ENCODE assay signal across 1 cellular context in genomic region chr17:43211480-43212402, GRCh38.
TF ChIP-seq lines count a peak whose summit lies in the region.

Gene TMEM106A, plus strand, starts transcription at chr17:43211875. Its CDS starts 1,167 bp downstream, at chr17:43213042.

TF ChIP-seq in HepG2, 621 proteins besides CTCF, POLR2A, EP300 and RAD21 (continued from another document and continues in another):
- TF ChIP-seq, protein P1, sequence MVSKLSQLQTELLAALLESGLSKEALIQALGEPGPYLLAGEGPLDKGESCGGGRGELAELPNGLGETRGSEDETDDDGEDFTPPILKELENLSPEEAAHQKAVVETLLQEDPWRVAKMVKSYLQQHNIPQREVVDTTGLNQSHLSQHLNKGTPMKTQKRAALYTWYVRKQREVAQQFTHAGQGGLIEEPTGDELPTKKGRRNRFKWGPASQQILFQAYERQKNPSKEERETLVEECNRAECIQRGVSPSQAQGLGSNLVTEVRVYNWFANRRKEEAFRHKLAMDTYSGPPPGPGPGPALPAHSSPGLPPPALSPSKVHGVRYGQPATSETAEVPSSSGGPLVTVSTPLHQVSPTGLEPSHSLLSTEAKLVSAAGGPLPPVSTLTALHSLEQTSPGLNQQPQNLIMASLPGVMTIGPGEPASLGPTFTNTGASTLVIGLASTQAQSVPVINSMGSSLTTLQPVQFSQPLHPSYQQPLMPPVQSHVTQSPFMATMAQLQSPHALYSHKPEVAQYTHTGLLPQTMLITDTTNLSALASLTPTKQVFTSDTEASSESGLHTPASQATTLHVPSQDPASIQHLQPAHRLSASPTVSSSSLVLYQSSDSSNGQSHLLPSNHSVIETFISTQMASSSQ (IDR thresholded peaks at IDR 0.05; ENCODE audit: low read depth): no peak
- TF ChIP-seq, protein P1 (CRISPR knock-in tag; IDR thresholded peaks at IDR 0.05; ENCODE audit: borderline replicate concordance): no peak
- TF ChIP-seq ZBTB26 (CRISPR knock-in tag; IDR thresholded peaks at IDR 0.05; ENCODE audit: borderline replicate concordance) (peak; percentile 54), SMAD3 (CRISPR knock-in tag; IDR thresholded peaks at IDR 0.05) (no peak), ZNF430 (CRISPR knock-in tag; IDR thresholded peaks at IDR 0.05) (peak; percentile 70), PLRG1 (conservative IDR thresholded peaks at IDR 0.05) (no peak), NR2F2 (IDR thresholded peaks at IDR 0.05; ENCODE audit: borderline replicate concordance, low read depth) (no peak; the same call in 1 of the 2 replicates), ZNF24 (IDR thresholded peaks at IDR 0.05) (no peak), ZNF333 (CRISPR knock-in tag; IDR thresholded peaks at IDR 0.05; ENCODE audit: borderline replicate concordance) (no peak), ZNF207 (IDR thresholded peaks at IDR 0.05; ENCODE audit: borderline replicate concordance) (no peak), RBAK (CRISPR knock-in tag; IDR thresholded peaks at IDR 0.05) (no peak), CENPBD1 (CRISPR knock-in tag; IDR thresholded peaks at IDR 0.05; ENCODE audit: borderline replicate concordance, low read depth) (no peak), ZNF264 (CRISPR knock-in tag; IDR thresholded peaks at IDR 0.05) (peak; percentile 56), ZNF775 (CRISPR knock-in tag; IDR thresholded peaks at IDR 0.05; ENCODE audit: borderline replicate concordance) (no peak), AHR (CRISPR knock-in tag; IDR thresholded peaks at IDR 0.05) (no peak), ATRX (CRISPR knock-in tag; IDR thresholded peaks at IDR 0.05; ENCODE audit: borderline replicate concordance) (no peak), DNMT1 (CRISPR knock-in tag; IDR thresholded peaks at IDR 0.05) (no peak), TSC22D2 (CRISPR knock-in tag; IDR thresholded peaks at IDR 0.05; ENCODE audit: borderline replicate concordance) (0 out of 2 replicates have a peak, but pooled peaks have one; percentile 9), PHF8 (CRISPR knock-in tag; IDR thresholded peaks at IDR 0.05) (peak; percentile 69), KLF15 (CRISPR knock-in tag; IDR thresholded peaks at IDR 0.05; ENCODE audit: borderline replicate concordance) (no peak; the same call in 1 of the 2 replicates), ZBTB38 (CRISPR knock-in tag; IDR thresholded peaks at IDR 0.05) (no peak), HNRNPLL (IDR thresholded peaks at IDR 0.05; ENCODE audit: low read depth, low read length, poor library complexity, severe bottlenecking) (peak; percentile 76), TOE1 (CRISPR knock-in tag; IDR thresholded peaks at IDR 0.05) (no peak), ZNF343 (CRISPR knock-in tag; IDR thresholded peaks at IDR 0.05) (no peak), REPIN1 (CRISPR knock-in tag; IDR thresholded peaks at IDR 0.05; ENCODE audit: borderline replicate concordance, low read depth) (no peak), XRCC5 (optimal IDR thresholded peaks at IDR 0.05; ENCODE audit: low read length) (peak; percentile 68), SSRP1 (CRISPR knock-in tag; IDR thresholded peaks at IDR 0.05) (no peak), ZFP90 (CRISPR knock-in tag; IDR thresholded peaks at IDR 0.05; ENCODE audit: borderline replicate concordance) (peak; percentile 37; the same call in 1 of the 2 replicates), CHD2 (IDR thresholded peaks at IDR 0.05; ENCODE audit: low read depth, low read length) (no peak), ZNF124 (CRISPR knock-in tag; IDR thresholded peaks at IDR 0.05) (no peak), ZUFSP (CRISPR knock-in tag; IDR thresholded peaks at IDR 0.05; ENCODE audit: borderline replicate concordance) (no peak), ZSCAN25 (CRISPR knock-in tag; IDR thresholded peaks at IDR 0.05) (peak; percentile 44), ZNF770 (CRISPR knock-in tag; IDR thresholded peaks at IDR 0.05) (no peak), ZMYM3 (CRISPR knock-in tag; IDR thresholded peaks at IDR 0.05) (no peak)
- TF ChIP-seq, protein P2, sequence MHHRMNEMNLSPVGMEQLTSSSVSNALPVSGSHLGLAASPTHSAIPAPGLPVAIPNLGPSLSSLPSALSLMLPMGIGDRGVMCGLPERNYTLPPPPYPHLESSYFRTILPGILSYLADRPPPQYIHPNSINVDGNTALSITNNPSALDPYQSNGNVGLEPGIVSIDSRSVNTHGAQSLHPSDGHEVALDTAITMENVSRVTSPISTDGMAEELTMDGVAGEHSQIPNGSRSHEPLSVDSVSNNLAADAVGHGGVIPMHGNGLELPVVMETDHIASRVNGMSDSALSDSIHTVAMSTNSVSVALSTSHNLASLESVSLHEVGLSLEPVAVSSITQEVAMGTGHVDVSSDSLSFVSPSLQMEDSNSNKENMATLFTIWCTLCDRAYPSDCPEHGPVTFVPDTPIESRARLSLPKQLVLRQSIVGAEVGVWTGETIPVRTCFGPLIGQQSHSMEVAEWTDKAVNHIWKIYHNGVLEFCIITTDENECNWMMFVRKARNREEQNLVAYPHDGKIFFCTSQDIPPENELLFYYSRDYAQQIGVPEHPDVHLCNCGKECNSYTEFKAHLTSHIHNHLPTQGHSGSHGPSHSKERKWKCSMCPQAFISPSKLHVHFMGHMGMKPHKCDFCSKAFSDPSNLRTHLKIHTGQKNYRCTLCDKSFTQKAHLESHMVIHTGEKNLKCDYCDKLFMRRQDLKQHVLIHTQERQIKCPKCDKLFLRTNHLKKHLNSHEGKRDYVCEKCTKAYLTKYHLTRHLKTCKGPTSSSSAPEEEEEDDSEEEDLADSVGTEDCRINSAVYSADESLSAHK (CRISPR knock-in tag; IDR thresholded peaks at IDR 0.05; ENCODE audit: borderline replicate concordance): no peak
- TF ChIP-seq, protein P3, sequence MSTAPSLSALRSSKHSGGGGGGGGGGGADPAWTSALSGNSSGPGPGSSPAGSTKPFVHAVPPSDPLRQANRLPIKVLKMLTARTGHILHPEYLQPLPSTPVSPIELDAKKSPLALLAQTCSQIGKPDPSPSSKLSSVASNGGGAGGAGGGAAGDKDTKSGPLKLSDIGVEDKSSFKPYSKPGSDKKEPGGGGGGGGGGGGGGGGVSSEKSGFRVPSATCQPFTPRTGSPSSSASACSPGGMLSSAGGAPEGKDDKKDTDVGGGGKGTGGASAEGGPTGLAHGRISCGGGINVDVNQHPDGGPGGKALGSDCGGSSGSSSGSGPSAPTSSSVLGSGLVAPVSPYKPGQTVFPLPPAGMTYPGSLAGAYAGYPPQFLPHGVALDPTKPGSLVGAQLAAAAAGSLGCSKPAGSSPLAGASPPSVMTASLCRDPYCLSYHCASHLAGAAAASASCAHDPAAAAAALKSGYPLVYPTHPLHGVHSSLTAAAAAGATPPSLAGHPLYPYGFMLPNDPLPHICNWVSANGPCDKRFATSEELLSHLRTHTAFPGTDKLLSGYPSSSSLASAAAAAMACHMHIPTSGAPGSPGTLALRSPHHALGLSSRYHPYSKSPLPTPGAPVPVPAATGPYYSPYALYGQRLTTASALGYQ (CRISPR knock-in tag; IDR thresholded peaks at IDR 0.05): no peak
- TF ChIP-seq, protein P4, sequence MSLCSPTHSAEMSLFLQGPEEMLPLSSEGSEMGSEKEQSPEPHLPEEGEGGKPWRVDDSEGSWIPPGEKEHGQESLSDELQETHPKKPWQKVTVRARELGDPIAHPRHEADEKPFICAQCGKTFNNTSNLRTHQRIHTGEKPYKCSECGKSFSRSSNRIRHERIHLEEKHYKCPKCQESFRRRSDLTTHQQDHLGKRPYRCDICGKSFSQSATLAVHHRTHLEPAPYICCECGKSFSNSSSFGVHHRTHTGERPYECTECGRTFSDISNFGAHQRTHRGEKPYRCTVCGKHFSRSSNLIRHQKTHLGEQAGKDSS (CRISPR knock-in tag; IDR thresholded peaks at IDR 0.05; ENCODE audit: borderline replicate concordance, low read depth): no peak; the same call in 1 of the 2 replicates
- TF ChIP-seq, protein P5, sequence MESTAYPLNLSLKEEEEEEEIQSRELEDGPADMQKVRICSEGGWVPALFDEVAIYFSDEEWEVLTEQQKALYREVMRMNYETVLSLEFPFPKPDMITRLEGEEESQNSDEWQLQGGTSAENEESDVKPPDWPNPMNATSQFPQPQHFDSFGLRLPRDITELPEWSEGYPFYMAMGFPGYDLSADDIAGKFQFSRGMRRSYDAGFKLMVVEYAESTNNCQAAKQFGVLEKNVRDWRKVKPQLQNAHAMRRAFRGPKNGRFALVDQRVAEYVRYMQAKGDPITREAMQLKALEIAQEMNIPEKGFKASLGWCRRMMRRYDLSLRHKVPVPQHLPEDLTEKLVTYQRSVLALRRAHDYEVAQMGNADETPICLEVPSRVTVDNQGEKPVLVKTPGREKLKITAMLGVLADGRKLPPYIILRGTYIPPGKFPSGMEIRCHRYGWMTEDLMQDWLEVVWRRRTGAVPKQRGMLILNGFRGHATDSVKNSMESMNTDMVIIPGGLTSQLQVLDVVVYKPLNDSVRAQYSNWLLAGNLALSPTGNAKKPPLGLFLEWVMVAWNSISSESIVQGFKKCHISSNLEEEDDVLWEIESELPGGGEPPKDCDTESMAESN (CRISPR knock-in tag; conservative IDR thresholded peaks at IDR 0.05): peak; percentile 90
- TF ChIP-seq, protein P6, sequence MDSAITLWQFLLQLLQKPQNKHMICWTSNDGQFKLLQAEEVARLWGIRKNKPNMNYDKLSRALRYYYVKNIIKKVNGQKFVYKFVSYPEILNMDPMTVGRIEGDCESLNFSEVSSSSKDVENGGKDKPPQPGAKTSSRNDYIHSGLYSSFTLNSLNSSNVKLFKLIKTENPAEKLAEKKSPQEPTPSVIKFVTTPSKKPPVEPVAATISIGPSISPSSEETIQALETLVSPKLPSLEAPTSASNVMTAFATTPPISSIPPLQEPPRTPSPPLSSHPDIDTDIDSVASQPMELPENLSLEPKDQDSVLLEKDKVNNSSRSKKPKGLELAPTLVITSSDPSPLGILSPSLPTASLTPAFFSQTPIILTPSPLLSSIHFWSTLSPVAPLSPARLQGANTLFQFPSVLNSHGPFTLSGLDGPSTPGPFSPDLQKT (CRISPR knock-in tag; IDR thresholded peaks at IDR 0.05; ENCODE audit: borderline replicate concordance): no peak; the same call in 1 of the 2 replicates
- TF ChIP-seq, protein P7, sequence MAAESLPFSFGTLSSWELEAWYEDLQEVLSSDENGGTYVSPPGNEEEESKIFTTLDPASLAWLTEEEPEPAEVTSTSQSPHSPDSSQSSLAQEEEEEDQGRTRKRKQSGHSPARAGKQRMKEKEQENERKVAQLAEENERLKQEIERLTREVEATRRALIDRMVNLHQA (CRISPR knock-in tag; IDR thresholded peaks at IDR 0.05): no peak
